Comparison of ENCODE assay signal across 14 cellular contexts in genomic region chr16:51057969-51058337, GRCh38.
DNase-seq lines count a peak whose midpoint lies in the region; TF ChIP-seq lines count a peak whose summit lies in the region.
"Had no signal": no experiment of that assay in that cellular context is flagged by ENCODE, and none has a peak within 500 bp of the region (broad histone marks: within the 10 kb centered on the region; RNA-seq: fewer than 3 reads in every experiment).

No MANE protein-coding gene starts in this region.

- TF ChIP-seq EP300 in sigmoid colon (IDR thresholded peaks at IDR 0.05): no peak

- H3K36me3 ChIP-seq in sigmoid colon: no peaks in the 10 kb centered on the region
- H3K36me3 ChIP-seq: HAP-1 had no signal

- no peak for TF ChIP-seq CTCF in dorsolateral prefrontal cortex (IDR thresholded peaks at IDR 0.05 in 54 of 56, conservative IDR thresholded peaks at IDR 0.05 in 2 of 56; ENCODE audit: low read depth in 1 of 56, partially characterized antibody in 56 of 56)
- no peak for TF ChIP-seq CTCF in sigmoid colon (IDR thresholded peaks at IDR 0.05)
- no peak for TF ChIP-seq CTCF in GM20000 (IDR thresholded peaks at IDR 0.05; ENCODE audit: extremely low read depth, missing control alignments)

- H3K27me3 ChIP-seq in dorsolateral prefrontal cortex (peaks cover 0 to 19% (median 0%) of the 10 kb centered on the region in 45 donors), layer of hippocampus (ENCODE audit: control insufficient read depth, insufficient read depth, low read length) (no peaks in the 10 kb centered on the region), sigmoid colon (peaks cover 0 to 17% (median 0%) of the 10 kb centered on the region in 3 donors)

- peak overlapping the region in 28 of 59 donors; percentile 0 to 46 (median 22) for H3K4me3 ChIP-seq in dorsolateral prefrontal cortex
- no peak overlapping the region for H3K4me3 ChIP-seq in sigmoid colon
- H3K4me3 ChIP-seq: A549, HAP-1 had no signal

- intact Hi-C loops in dorsolateral prefrontal cortex (cut with DNase I) (loop anchor here in 1 of 2 donors (5.0 to 10.0 kb wide), 2 partner anchors 196 to 707 kb away; no protein-coding TSS in a partner anchor), sigmoid colon (cut with DNase I) (no loop called here)

- no peaks in the 10 kb centered on the region for H3K9me3 ChIP-seq in sigmoid colon
- H3K9me3 ChIP-seq: A549, Caco-2, HAP-1 had no signal

- H3K4me1 ChIP-seq in sigmoid colon: no peaks in the 10 kb centered on the region
- H3K4me1 ChIP-seq: A549, Caco-2 had no signal

- DNase-seq in dorsolateral prefrontal cortex (no peak), midbrain (lab: John Stamatoyannopoulos, UW) (peak; percentile 40), NCI-H1105 treated with DMSO at 0.1 percent for 48 hours (lab: John Stamatoyannopoulos, UW) (no peak), sigmoid colon (no peak), GM20000 (ENCODE audit: low spot score) (no peak), NCI-H446 treated with DMSO at 0.1 percent for 48 hours (lab: John Stamatoyannopoulos, UW) (no peak)
- DNase-seq: Caco-2; CD8-positive, alpha-beta T cell; DND-41; GDM1 had no signal

- TF ChIP-seq POLR2A in sigmoid colon (IDR thresholded peaks at IDR 0.05): no peak

- 46 to 71% methylated on average over 2 of the region's 2 CpGs for WGBS in sigmoid colon, 2 donors

- peak overlapping the region; percentile 8 to 98 (median 93) for H3K27ac ChIP-seq in dorsolateral prefrontal cortex
- H3K27ac ChIP-seq in layer of hippocampus (ENCODE audit: low read depth, low read length): peak overlapping the region; percentile 93
- H3K27ac ChIP-seq in temporal lobe (ENCODE audit: low read depth, low read length): peak overlapping the region; percentile 99
- H3K27ac ChIP-seq in sigmoid colon: no peak overlapping the region
- H3K27ac ChIP-seq: A549 had no signal

Comparison
In these comparisons a context has a peak if more than half of its experiments do, and no peak if none do; other contexts are left out.
1. H3K27ac ChIP-seq: peak in dorsolateral prefrontal cortex (59 of 59), layer of hippocampus (single experiment) and temporal lobe (single experiment); none in sigmoid colon (0 of 4).